9 cellular contexts compared by ENCODE assay signal in the genomic region with DNA sequence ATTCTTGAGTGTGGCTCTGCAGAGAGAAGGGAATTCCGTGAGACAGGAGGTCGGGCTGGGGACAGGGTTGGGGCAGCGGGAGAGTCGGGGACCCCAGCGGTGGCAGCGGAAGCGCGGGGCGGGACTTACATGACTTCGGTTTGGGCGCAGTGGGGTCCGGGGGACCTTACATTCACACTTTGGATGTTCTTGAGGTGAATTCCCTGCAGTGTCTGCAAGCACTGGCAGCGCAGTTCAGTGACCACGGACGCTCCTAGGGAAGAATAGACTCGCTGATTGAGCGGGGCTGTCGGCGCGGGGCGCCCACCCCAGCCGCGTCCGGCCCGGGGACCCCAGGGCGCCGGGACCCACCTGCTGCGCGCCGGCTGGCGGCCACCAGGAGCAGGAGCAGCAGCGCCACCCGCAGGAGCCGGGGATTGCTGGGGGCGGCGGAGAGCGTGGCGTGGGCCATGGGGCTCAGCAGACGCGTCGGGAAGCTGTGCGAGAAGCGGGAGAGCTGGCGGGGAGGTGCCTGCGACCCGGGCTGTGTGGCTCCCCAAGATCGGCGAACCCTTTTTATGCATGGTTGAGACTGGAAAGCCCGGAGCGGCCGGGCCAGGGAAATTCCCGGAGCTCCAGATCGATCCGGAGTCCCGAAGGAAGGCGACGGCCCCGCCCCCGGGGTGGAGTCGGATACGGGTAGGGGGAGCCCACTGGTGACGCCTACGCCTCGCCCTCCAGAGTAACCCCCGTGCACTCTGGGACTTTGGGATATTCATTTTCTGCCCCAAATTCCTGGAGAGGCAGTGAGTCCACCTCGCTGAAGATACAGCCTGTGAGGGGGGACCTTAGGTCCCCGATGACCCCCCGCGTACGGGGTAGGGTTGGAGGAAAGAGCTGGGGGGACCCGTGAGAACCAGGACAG. TPM values are rescaled to one million over a fixed set of nuclear protein-coding genes. Genes with fewer than 3 reads are reported as not detected.
A peak's percentile ranks its signal among the peaks of the same experiment; 100 is the strongest.
DNase-seq lines count a peak whose midpoint lies in the region; ATAC-seq and TF ChIP-seq lines count a peak whose summit lies in the region.
"Had no signal": no experiment of that assay in that cellular context is flagged by ENCODE, and none has a peak within 500 bp of the region (broad histone marks: within the 10 kb centered on the region; RNA-seq: fewer than 3 reads in every experiment).

A gene (minus strand): TSS at position 529 of the 904 bp plus-strand sequence. CDS start 78 bp downstream, at position 451.

- peaks cover 0 to 19% (median 4%) of the 10 kb centered on the region in 3 donors for H3K4me1 ChIP-seq in gastroesophageal sphincter
- H3K4me1 ChIP-seq: BLaER1 had no signal

- TF ChIP-seq EP300 in gastroesophageal sphincter (IDR thresholded peaks at IDR 0.05) = no peak

- TF ChIP-seq CTCF in LNCaP clone FGC (IDR thresholded peaks at IDR 0.05; ENCODE audit: control insufficient read depth, extremely low read depth, insufficient read depth) (peak; percentile 17), gastroesophageal sphincter (IDR thresholded peaks at IDR 0.05) (peak in 3 of 4 experiments; percentile 44 to 59 (median 49))

- no peaks in the 10 kb centered on the region for H3K36me3 Mint-ChIP-seq in activated T-cell treated with anti-CD3 and anti-CD28 coated beads, Interleukin-2, amount 50 U/mL, for 72 hours (ENCODE audit: insufficient read depth in 2 of 2)
- H3K36me3 Mint-ChIP-seq in natural killer cell treated with Interleukin-12 subunit alpha and Interleukin-12 subunit beta and Interleukin-15 and Interleukin-18, amount 100 ng/mL, for 72 hours = no peaks in the 10 kb centered on the region

- H3K27ac ChIP-seq in gastroesophageal sphincter = peak within 1 kb of the TSS in 3 of 4 donors; percentile 50 to 75 (median 64)
- H3K27ac ChIP-seq: BLaER1 had no signal

- H3K4me1 Mint-ChIP-seq in activated T-cell treated with anti-CD3 and anti-CD28 coated beads, Interleukin-2, amount 50 U/mL, for 72 hours (ENCODE audit: low read depth) = peaks cover 6% of the 10 kb centered on the region
- H3K4me1 Mint-ChIP-seq in natural killer cell treated with Interleukin-12 subunit alpha and Interleukin-12 subunit beta and Interleukin-15 and Interleukin-18, amount 100 ng/mL, for 72 hours (ENCODE audit: low read depth in 2 of 2) = peaks cover 0 to 10% of the 10 kb centered on the region in 2 donors

- ATAC-seq in GM21528 (IDR thresholded peaks at IDR 0.05; ENCODE audit: low FRiP score, unreplicated experiment) = peak; percentile 52
- peak; percentile 73 to 80 for ATAC-seq in activated T-cell treated with anti-CD3 and anti-CD28 coated beads, Interleukin-2, amount 50 U/mL, for 72 hours (replicated peaks in 1 of 2)
- peak; percentile 85 for ATAC-seq in gastroesophageal sphincter
- ATAC-seq in natural killer cell treated with Interleukin-12 subunit alpha and Interleukin-12 subunit beta and Interleukin-15 and Interleukin-18, amount 100 ng/mL, for 72 hours = peak; percentile 61 to 71

- H3K4me3 Mint-ChIP-seq in activated T-cell treated with anti-CD3 and anti-CD28 coated beads, Interleukin-2, amount 50 U/mL, for 72 hours = peak within 1 kb of the TSS; percentile 81 to 84
- peak within 1 kb of the TSS; percentile 64 for H3K4me3 Mint-ChIP-seq in natural killer cell treated with Interleukin-12 subunit alpha and Interleukin-12 subunit beta and Interleukin-15 and Interleukin-18, amount 100 ng/mL, for 72 hours

- H3K36me3 ChIP-seq in gastroesophageal sphincter = no peaks in the 10 kb centered on the region
- H3K36me3 ChIP-seq: BLaER1 had no signal

- no peak within 1 kb of the TSS for H3K4me3 ChIP-seq in LNCaP clone FGC (ENCODE audit: low read depth, low read length)
- peak within 1 kb of the TSS; percentile 54 to 73 for H3K4me3 ChIP-seq in gastroesophageal sphincter
- H3K4me3 ChIP-seq: BLaER1 had no signal

- H3K9me3 ChIP-seq in gastroesophageal sphincter = no peaks in the 10 kb centered on the region

- H3K27ac Mint-ChIP-seq in activated T-cell treated with anti-CD3 and anti-CD28 coated beads, Interleukin-2, amount 50 U/mL, for 72 hours = no peak within 1 kb of the TSS
- no peak within 1 kb of the TSS for H3K27ac Mint-ChIP-seq in natural killer cell treated with Interleukin-12 subunit alpha and Interleukin-12 subunit beta and Interleukin-15 and Interleukin-18, amount 100 ng/mL, for 72 hours

- DNase-seq in NCI-H1105 (lab: John Stamatoyannopoulos, UW) (peak; percentile 9), NCI-H1105 treated with DMSO at 0.1 percent for 48 hours (lab: John Stamatoyannopoulos, UW) (no peak), LNCaP clone FGC (ENCODE audit: low read depth) (no peak), GM19240 (ENCODE audit: insufficient read length, low spot score) (no peak)
- peak in 1 of 2 donors; percentile 33 for DNase-seq in activated T-cell treated with anti-CD3 and anti-CD28 coated beads, Interleukin-2, amount 50 U/mL, for 72 hours
- DNase-seq in natural killer cell treated with Interleukin-12 subunit alpha and Interleukin-12 subunit beta and Interleukin-15 and Interleukin-18, amount 100 ng/mL, for 72 hours (ENCODE audit: low spot score) = no peak

- no peaks in the 10 kb centered on the region for H3K27me3 ChIP-seq in gastroesophageal sphincter
- H3K27me3 ChIP-seq: BLaER1 had no signal

- peaks cover 49% of the 10 kb centered on the region for H3K27me3 Mint-ChIP-seq in activated T-cell treated with anti-CD3 and anti-CD28 coated beads, Interleukin-2, amount 50 U/mL, for 72 hours (ENCODE audit: low read depth)
- H3K27me3 Mint-ChIP-seq in natural killer cell treated with Interleukin-12 subunit alpha and Interleukin-12 subunit beta and Interleukin-15 and Interleukin-18, amount 100 ng/mL, for 72 hours = peaks cover 23 to 35% of the 10 kb centered on the region in 2 donors

- TF ChIP-seq POLR2A in gastroesophageal sphincter (IDR thresholded peaks at IDR 0.05) = no peak

- no peaks in the 10 kb centered on the region for H3K9me3 Mint-ChIP-seq in activated T-cell treated with anti-CD3 and anti-CD28 coated beads, Interleukin-2, amount 50 U/mL, for 72 hours
- H3K9me3 Mint-ChIP-seq in natural killer cell treated with Interleukin-12 subunit alpha and Interleukin-12 subunit beta and Interleukin-15 and Interleukin-18, amount 100 ng/mL, for 72 hours = no peaks in the 10 kb centered on the region

- 0% methylated on average over 2 to 5 of the region's 71 CpGs for WGBS in gastroesophageal sphincter (ENCODE audit: low coverage in 1 of 2), 2 donors

RNA-seq across cellular contexts. Expression of the gene that starts here (rescaled TPM):
- not detected for total RNA-seq in activated T-cell treated with anti-CD3 and anti-CD28 coated beads, Interleukin-2, amount 50 U/mL, for 72 hours
- total RNA-seq in gastroesophageal sphincter = 1 to 10 TPM in 1 of 4 donors, not detected in 3; 1.9 TPM
- not detected for total RNA-seq in natural killer cell treated with Interleukin-12 subunit alpha and Interleukin-12 subunit beta and Interleukin-15 and Interleukin-18, amount 100 ng/mL, for 72 hours

Comparison
In these comparisons a context has a peak if more than half of its experiments do, and no peak if none do; other contexts are left out.
1. Peak in ATAC-seq in activated T-cell treated with anti-CD3 and anti-CD28 coated beads, Interleukin-2, amount 50 U/mL, for 72 hours; RNA of the gene not detected or under 1 TPM.
2. Peak in ATAC-seq in natural killer cell treated with Interleukin-12 subunit alpha and Interleukin-12 subunit beta and Interleukin-15 and Interleukin-18, amount 100 ng/mL, for 72 hours; RNA of the gene not detected or under 1 TPM.